ENCODE assay signal across 1 cellular context in genomic region chr12:109625131-109625559, GRCh38.
TF ChIP-seq lines count a peak whose summit lies in the region.

No MANE protein-coding gene starts in this region.

TF ChIP-seq in K562, 482 proteins besides CTCF, POLR2A, EP300 and RAD21:
- TF ChIP-seq MEIS2 (IDR thresholded peaks at IDR 0.05; ENCODE audit: partially characterized antibody) (peak; percentile 55), ATF3 (IDR thresholded peaks at IDR 0.05) (peak; percentile 20; the same call in 1 of the 2 replicates), ATF3 (CRISPR knock-in tag; conservative IDR thresholded peaks at IDR 0.05) (no peak), LCOR (CRISPR knock-in tag; IDR thresholded peaks at IDR 0.05) (no peak), ZBTB12 (CRISPR knock-in tag; IDR thresholded peaks at IDR 0.05) (no peak), FOSL1 (tag; conservative IDR thresholded peaks at IDR 0.05) (0 out of 2 replicates have a peak, but pooled peaks have one; percentile 24), PHB (CRISPR knock-in tag; IDR thresholded peaks at IDR 0.05) (no peak), JUND (IDR thresholded peaks at IDR 0.05; ENCODE audit: borderline replicate concordance, low read depth, low read length) (peak; percentile 41; the same call in 1 of the 2 replicates), JUND (tag; IDR thresholded peaks at IDR 0.05; ENCODE audit: borderline replicate concordance, low read depth, low read length) (no peak; the same call in 2 of the 3 replicates), HDGF (IDR thresholded peaks at IDR 0.05) (no peak), PKNOX1 (IDR thresholded peaks at IDR 0.05) (peak; percentile 63; the same call in 1 of the 2 replicates)
